Comparison of ENCODE assay signal across 24 cellular contexts in the genomic region with DNA sequence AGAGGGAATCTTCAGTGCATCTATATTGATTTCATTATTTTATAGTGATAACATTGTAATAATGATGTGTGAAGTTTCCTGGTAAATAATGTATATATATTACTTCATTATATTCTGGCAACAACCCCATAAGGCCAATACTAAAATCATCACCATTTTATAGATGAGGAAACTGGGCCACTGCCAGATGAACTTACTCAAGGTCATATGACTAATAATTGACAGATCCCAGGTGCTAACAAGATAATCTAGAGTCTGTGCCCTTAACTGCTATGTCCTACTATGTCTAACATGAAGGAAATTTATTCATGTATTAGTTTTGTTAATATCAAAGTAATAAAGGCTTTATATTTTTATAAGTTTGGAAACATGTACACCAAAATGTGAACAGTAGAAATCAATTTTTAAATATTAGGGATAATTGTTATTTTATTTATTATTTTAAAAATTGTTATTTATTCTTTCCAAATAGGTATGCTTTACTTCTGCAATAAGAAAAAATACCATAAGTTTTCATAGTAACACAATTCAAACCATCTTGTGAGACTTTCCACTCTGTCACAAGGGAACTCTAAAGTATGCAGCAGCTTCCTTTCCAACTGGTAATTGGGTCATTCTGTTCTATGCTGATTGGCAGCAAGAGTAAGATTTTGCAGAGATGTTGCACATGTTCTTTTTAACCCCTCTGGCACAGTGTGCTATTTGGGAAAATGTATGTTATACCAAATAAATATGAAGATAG.
DNase-seq lines count a peak whose midpoint lies in the region; ATAC-seq, FAIRE-seq and TF ChIP-seq lines count a peak whose summit lies in the region.
"Had no signal": no experiment of that assay in that cellular context is flagged by ENCODE, and none has a peak within 500 bp of the region (broad histone marks: within the 10 kb centered on the region; RNA-seq: fewer than 3 reads in every experiment).

No MANE protein-coding gene starts in this region.

- no peak overlapping the region for H3K27ac Mint-ChIP-seq in natural killer cell treated with Interleukin-12 subunit alpha and Interleukin-12 subunit beta and Interleukin-15 and Interleukin-18, amount 100 ng/mL, for 72 hours
- H3K27ac Mint-ChIP-seq in activated CD8-positive, alpha-beta T cell treated with anti-CD3 and anti-CD28 coated beads for 36 hours, result no peak overlapping the region
- H3K27ac Mint-ChIP-seq: activated CD4-positive, alpha-beta memory T cell treated with anti-CD3 and anti-CD28 coated beads for 36 hours; activated naive CD4-positive, alpha-beta T cell treated with anti-CD3 and anti-CD28 coated beads, Interleukin-2, amount 50 U/mL, for 24 hours; CD4-positive, CD25-positive, alpha-beta regulatory T cell; memory B cell; T-helper 2 cell treated with Interferon-gamma antibody and Interleukin-4, amounts not matched to agents 5 μg/mL and 100 μg/mL, for 36 hours had no signal

- peak; percentile 8 for DNase-seq in AG08395 (ENCODE audit: low spot score)
- peak; percentile 17 for DNase-seq in bronchial epithelial cell (ENCODE audit: low read depth)
- peak; percentile 16 for DNase-seq in foreskin melanocyte
- no peak for DNase-seq in natural killer cell treated with Interleukin-12 subunit alpha and Interleukin-12 subunit beta and Interleukin-15 and Interleukin-18, amount 100 ng/mL, for 72 hours (ENCODE audit: low spot score)
- DNase-seq in effector CD4-positive, alpha-beta T cell, result no peak
- no peak for DNase-seq in activated CD8-positive, alpha-beta T cell treated with anti-CD3 and anti-CD28 coated beads for 36 hours
- DNase-seq: activated CD4-positive, alpha-beta memory T cell treated with anti-CD3 and anti-CD28 coated beads for 36 hours; activated T-cell treated with anti-CD3 and anti-CD28 coated beads, Interleukin-2, amount 50 U/mL, for 1 hour; CD4-positive, CD25-positive, alpha-beta regulatory T cell; DMS153; erythroblast; IMR-90; MG63; natural killer cell; PC-3; stimulated activated CD4-positive, alpha-beta T cell treated with anti-CD3 and anti-CD28 coated beads, Interleukin-4, amount 100 ng/mL, for 1 hour had no signal

- H3K36me3 ChIP-seq in bronchial epithelial cell (ENCODE audit: control insufficient read depth, insufficient read depth, low read length), result no peaks in the 10 kb centered on the region
- H3K36me3 ChIP-seq: MG63 had no signal

- no peaks in the 10 kb centered on the region for H3K9me3 Mint-ChIP-seq in natural killer cell treated with Interleukin-12 subunit alpha and Interleukin-12 subunit beta and Interleukin-15 and Interleukin-18, amount 100 ng/mL, for 72 hours
- peaks cover 2% of the 10 kb centered on the region for H3K9me3 Mint-ChIP-seq in activated CD8-positive, alpha-beta T cell treated with anti-CD3 and anti-CD28 coated beads for 36 hours
- H3K9me3 Mint-ChIP-seq: activated naive CD4-positive, alpha-beta T cell treated with anti-CD3 and anti-CD28 coated beads, Interleukin-2, amount 50 U/mL, for 24 hours; memory B cell; natural killer cell had no signal

- TF ChIP-seq CTCF in bronchial epithelial cell (IDR thresholded peaks at IDR 0.05; ENCODE audit: insufficient read depth, low read length, severe bottlenecking), result no peak
- no peak for TF ChIP-seq CTCF in activated CD8-positive, alpha-beta T cell treated with anti-CD3 and anti-CD28 coated beads for 36 hours (IDR thresholded peaks at IDR 0.05)

- H3K4me1 Mint-ChIP-seq in natural killer cell treated with Interleukin-12 subunit alpha and Interleukin-12 subunit beta and Interleukin-15 and Interleukin-18, amount 100 ng/mL, for 72 hours (ENCODE audit: low read depth in 2 of 2), result peaks cover 2 to 17% of the 10 kb centered on the region in 2 donors
- H3K4me1 Mint-ChIP-seq in activated CD8-positive, alpha-beta T cell treated with anti-CD3 and anti-CD28 coated beads for 36 hours (ENCODE audit: low read depth), result peaks cover 4% of the 10 kb centered on the region
- H3K4me1 Mint-ChIP-seq: memory B cell had no signal

- H3K27me3 Mint-ChIP-seq in natural killer cell treated with Interleukin-12 subunit alpha and Interleukin-12 subunit beta and Interleukin-15 and Interleukin-18, amount 100 ng/mL, for 72 hours, result peaks cover 0 to 5% of the 10 kb centered on the region in 2 donors
- H3K27me3 Mint-ChIP-seq in activated CD8-positive, alpha-beta T cell treated with anti-CD3 and anti-CD28 coated beads for 36 hours, result no peaks in the 10 kb centered on the region
- H3K27me3 Mint-ChIP-seq: CD4-positive, CD25-positive, alpha-beta regulatory T cell had no signal

- no peaks in the 10 kb centered on the region for H3K27me3 ChIP-seq in bronchial epithelial cell (ENCODE audit: control insufficient read depth, insufficient read depth, low read length)
- H3K27me3 ChIP-seq: hepatocyte, MG63 had no signal

- H3K4me3 ChIP-seq in bronchial epithelial cell (ENCODE audit: low read depth, low read length), result no peak overlapping the region
- H3K4me3 ChIP-seq: hepatocyte, MG63, smooth muscle cell had no signal

- intact Hi-C loops in activated CD8-positive, alpha-beta T cell treated with anti-CD3 and anti-CD28 coated beads for 36 hours (cut with micrococcal nuclease), result no loop called here

- peak overlapping the region; percentile 30 for H3K4me3 Mint-ChIP-seq in natural killer cell treated with Interleukin-12 subunit alpha and Interleukin-12 subunit beta and Interleukin-15 and Interleukin-18, amount 100 ng/mL, for 72 hours
- no peak overlapping the region for H3K4me3 Mint-ChIP-seq in activated CD8-positive, alpha-beta T cell treated with anti-CD3 and anti-CD28 coated beads for 36 hours
- H3K4me3 Mint-ChIP-seq: activated CD4-positive, alpha-beta memory T cell treated with anti-CD3 and anti-CD28 coated beads for 36 hours; activated naive CD4-positive, alpha-beta T cell treated with anti-CD3 and anti-CD28 coated beads, Interleukin-2, amount 50 U/mL, for 24 hours; CD4-positive, CD25-positive, alpha-beta regulatory T cell; memory B cell; T-helper 2 cell treated with Interferon-gamma antibody and Interleukin-4, amounts not matched to agents 5 μg/mL and 100 μg/mL, for 36 hours had no signal

- FAIRE-seq in bronchial epithelial cell (lab: Jason Lieb, UNC), result no peak
- FAIRE-seq: islet of Langerhans had no signal

- CTCF ChIA-PET in activated CD8-positive, alpha-beta T cell treated with anti-CD3 and anti-CD28 coated beads for 36 hours (lab: Charles Lee), result no interaction called here

- POLR2A ChIA-PET in activated CD8-positive, alpha-beta T cell treated with anti-CD3 and anti-CD28 coated beads for 36 hours (lab: Charles Lee), result no interaction called here

- no peak for ATAC-seq in natural killer cell treated with Interleukin-12 subunit alpha and Interleukin-12 subunit beta and Interleukin-15 and Interleukin-18, amount 100 ng/mL, for 72 hours
- ATAC-seq in GM19023 (IDR thresholded peaks at IDR 0.05; ENCODE audit: unreplicated experiment) (no peak), GM21723 (IDR thresholded peaks at IDR 0.05; ENCODE audit: unreplicated experiment) (no peak)
- ATAC-seq in activated CD8-positive, alpha-beta T cell treated with anti-CD3 and anti-CD28 coated beads for 36 hours, result no peak
- ATAC-seq: PC-3 had no signal

- H3K36me3 Mint-ChIP-seq in natural killer cell treated with Interleukin-12 subunit alpha and Interleukin-12 subunit beta and Interleukin-15 and Interleukin-18, amount 100 ng/mL, for 72 hours, result no peaks in the 10 kb centered on the region
- H3K36me3 Mint-ChIP-seq in activated CD8-positive, alpha-beta T cell treated with anti-CD3 and anti-CD28 coated beads for 36 hours (ENCODE audit: low read depth), result peaks cover 2% of the 10 kb centered on the region
- H3K36me3 Mint-ChIP-seq: CD4-positive, CD25-positive, alpha-beta regulatory T cell; memory B cell; natural killer cell had no signal

Comparison
In these comparisons a context has a peak if more than half of its experiments do, and no peak if none do; other contexts are left out.
1. DNase-seq: peak in AG08395 (single experiment), bronchial epithelial cell (single experiment) and foreskin melanocyte (single experiment); none in natural killer cell treated with Interleukin-12 subunit alpha and Interleukin-12 subunit beta and Interleukin-15 and Interleukin-18, amount 100 ng/mL, for 72 hours (single experiment), effector CD4-positive, alpha-beta T cell (single experiment) and activated CD8-positive, alpha-beta T cell treated with anti-CD3 and anti-CD28 coated beads for 36 hours (single experiment).